In the genomic region with DNA sequence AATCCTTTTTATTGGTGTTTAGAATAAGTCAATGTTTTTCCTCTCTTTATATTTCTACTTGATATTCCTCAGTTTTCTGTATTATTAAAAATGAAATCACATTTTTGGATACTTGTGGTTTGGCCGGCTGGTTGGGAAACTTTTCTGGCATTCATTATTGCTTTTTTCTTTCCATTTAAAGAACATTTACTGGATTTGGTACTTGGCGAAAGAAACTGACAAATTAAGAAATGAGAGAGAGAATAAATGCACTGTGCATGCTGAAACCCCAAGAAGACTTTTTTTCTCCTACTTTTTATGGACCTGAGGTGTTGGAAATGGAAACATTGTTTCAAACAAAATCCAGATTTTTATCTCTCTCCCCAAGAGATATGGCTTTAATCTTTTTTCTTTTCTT, we compare ENCODE assay signal across 1 cellular context.
TF ChIP-seq lines count a peak whose summit lies in the region.

No MANE protein-coding gene starts in this region.

TF ChIP-seq in IMR-90, 13 proteins besides CTCF, POLR2A, EP300 and RAD21 (continued from another document):
- TF ChIP-seq, protein P1, sequence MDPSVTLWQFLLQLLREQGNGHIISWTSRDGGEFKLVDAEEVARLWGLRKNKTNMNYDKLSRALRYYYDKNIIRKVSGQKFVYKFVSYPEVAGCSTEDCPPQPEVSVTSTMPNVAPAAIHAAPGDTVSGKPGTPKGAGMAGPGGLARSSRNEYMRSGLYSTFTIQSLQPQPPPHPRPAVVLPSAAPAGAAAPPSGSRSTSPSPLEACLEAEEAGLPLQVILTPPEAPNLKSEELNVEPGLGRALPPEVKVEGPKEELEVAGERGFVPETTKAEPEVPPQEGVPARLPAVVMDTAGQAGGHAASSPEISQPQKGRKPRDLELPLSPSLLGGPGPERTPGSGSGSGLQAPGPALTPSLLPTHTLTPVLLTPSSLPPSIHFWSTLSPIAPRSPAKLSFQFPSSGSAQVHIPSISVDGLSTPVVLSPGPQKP (IDR thresholded peaks at IDR 0.05; ENCODE audit: borderline replicate concordance, low read depth, low read length): no peak
- no peak for TF ChIP-seq MAFK (IDR thresholded peaks at IDR 0.05; ENCODE audit: low read depth, low read length)
